25 cellular contexts compared by ENCODE assay signal in genomic region chr11:76872959-76873827, GRCh38.
"Had no signal": no experiment of that assay in that cellular context is flagged by ENCODE, and none has a peak within 500 bp of the region (broad histone marks: within the 10 kb centered on the region; RNA-seq: fewer than 3 reads in every experiment).

No MANE protein-coding gene starts in this region.

- H3K9ac ChIP-seq: neural progenitor cell, parathyroid adenoma had no signal

- ATAC-seq: psoas muscle; right cardiac atrium; right lobe of liver; stimulated activated effector memory CD8-positive, alpha-beta T cell treated with anti-CD3 and anti-CD28 coated beads, Interleukin-12 subunit alpha, Interleukin-12 subunit beta, amount 100 ng/mL, for 72 hours; stimulated activated naive B cell treated with anti-CD40 and anti-IgM and Interleukin-4, amounts not matched to agents 10 μg/mL and 1 μg/mL and 100 μg/mL, for 72 hours had no signal

- FAIRE-seq: small intestine, urothelium cell line had no signal

- H3K9me3 ChIP-seq: ovary, psoas muscle, right lobe of liver, sigmoid colon, stomach, thoracic aorta, thyroid gland, tibial nerve, upper lobe of left lung, vagina had no signal

- DNase-seq: occipital lobe; ovary; posterior cingulate gyrus; psoas muscle; right cardiac atrium; right lobe of liver; sigmoid colon; small intestine; stimulated activated CD4-positive, alpha-beta T cell treated with anti-CD3 and anti-CD28 coated beads, Interleukin-15, amount 100 ng/mL, for 24 hours; stimulated activated CD4-positive, alpha-beta T cell treated with anti-CD3 and anti-CD28 coated beads, Interleukin-2, amount 100 ng/mL, for 24 hours; stimulated activated CD4-positive, alpha-beta T cell treated with anti-CD3 and anti-CD28 coated beads, Interleukin-2, amount 100 ng/mL, for 48 hours; stimulated activated CD4-positive, alpha-beta T cell treated with anti-CD3 and anti-CD28 coated beads, Interleukin-4, amount 100 ng/mL, for 24 hours; stimulated activated naive B cell treated with anti-CD40 and anti-IgM and Interleukin-4, amounts not matched to agents 10 μg/mL and 1 μg/mL and 100 μg/mL, for 72 hours; stimulated activated naive CD4-positive, alpha-beta T cell treated with Interleukin-2 at 50 U/mL for 16 hours; stomach; thyroid gland; trophoblast cell; upper lobe of left lung had no signal

- H2AFZ ChIP-seq: neural progenitor cell, parathyroid adenoma had no signal

- H3K27me3 ChIP-seq: neural progenitor cell, ovary, right lobe of liver, sigmoid colon, stomach, thyroid gland, tibial nerve, upper lobe of left lung, vagina had no signal

- H3K4me3 ChIP-seq: neural progenitor cell, ovary, psoas muscle, right lobe of liver, sigmoid colon, stomach, thoracic aorta, thyroid gland, tibial nerve, upper lobe of left lung, vagina had no signal

- H3K4me1 ChIP-seq: parathyroid adenoma, psoas muscle, right lobe of liver, sigmoid colon, stomach, thyroid gland, tibial nerve, vagina had no signal

- H3K4me2 ChIP-seq: neural progenitor cell had no signal

- H3K36me3 ChIP-seq: neural progenitor cell, ovary, right lobe of liver, sigmoid colon, thyroid gland had no signal

- H3K27ac ChIP-seq: neural progenitor cell, ovary, parathyroid adenoma, psoas muscle, right lobe of liver, sigmoid colon, stomach, thoracic aorta, thyroid gland, tibial nerve, upper lobe of left lung, vagina had no signal
